Comparison of ENCODE assay signal across 9 cellular contexts in genomic region chr6:41712651-41713103, GRCh38. TPM values are rescaled to one million over a fixed set of nuclear protein-coding genes. Genes with fewer than 3 reads are reported as not detected.
DNase-seq lines count a peak whose midpoint lies in the region; ATAC-seq and TF ChIP-seq lines count a peak whose summit lies in the region.
"Had no signal": no experiment of that assay in that cellular context is flagged by ENCODE, and none has a peak within 500 bp of the region (broad histone marks: within the 10 kb centered on the region; RNA-seq: fewer than 3 reads in every experiment).

No MANE protein-coding gene starts in this region.

- in situ Hi-C loops in T47D (cut with HindIII; ENCODE audit: low pct_unique_long_range_greater_than_20kb, low sequenced_read_pairs), result no loop called here

- H3K9ac ChIP-seq in subcutaneous abdominal adipose tissue (ENCODE audit: low read length in 5 of 5), result peak overlapping the region in 1 of 5 donors; percentile 29

- peaks cover 0 to 6% (median 3%) of the 10 kb centered on the region in 5 donors for H3K36me3 ChIP-seq in subcutaneous abdominal adipose tissue (ENCODE audit: control insufficient read depth in 5 of 5, insufficient read depth in 5 of 5, low read length in 5 of 5)
- no peaks in the 10 kb centered on the region for H3K36me3 ChIP-seq in Peyer's patch

- TF ChIP-seq POLR2A in Peyer's patch (IDR thresholded peaks at IDR 0.05), result no peak

- TF ChIP-seq CTCF in LNCaP clone FGC (IDR thresholded peaks at IDR 0.05; ENCODE audit: control insufficient read depth, extremely low read depth, insufficient read depth) (no peak), Peyer's patch (IDR thresholded peaks at IDR 0.05) (no peak)

- H3K4me1 ChIP-seq in subcutaneous abdominal adipose tissue (ENCODE audit: control insufficient read depth in 5 of 5, insufficient read depth in 5 of 5, low read length in 5 of 5), result peaks cover 4 to 63% (median 60%) of the 10 kb centered on the region in 5 donors
- peaks cover 0 to 29% (median 28%) of the 10 kb centered on the region in 4 donors for H3K4me1 ChIP-seq in Peyer's patch

- H3K27me3 ChIP-seq in subcutaneous abdominal adipose tissue (ENCODE audit: control insufficient read depth in 5 of 5, insufficient read depth in 4 of 5, low read length in 5 of 5) (no peaks in the 10 kb centered on the region), Peyer's patch (no peaks in the 10 kb centered on the region)

- H3K27ac ChIP-seq in subcutaneous abdominal adipose tissue (ENCODE audit: low read depth, low read length), result peak overlapping the region; percentile 30
- peak overlapping the region in 1 of 4 donors; percentile 73 for H3K27ac ChIP-seq in Peyer's patch

- no peak overlapping the region for H3K4me3 ChIP-seq in LNCaP clone FGC (ENCODE audit: low read depth, low read length)
- no peak overlapping the region for H3K4me3 ChIP-seq in subcutaneous abdominal adipose tissue (ENCODE audit: low read depth in 1 of 5, low read length in 5 of 5)
- H3K4me3 ChIP-seq in Peyer's patch, result no peak overlapping the region

- DNase-seq in LNCaP clone FGC (ENCODE audit: low read depth) (peak; percentile 28), T47D (ENCODE audit: low read depth in 1 of 2, low spot score in 1 of 2) (peak; percentile 23 to 58), left lobe of liver (ENCODE audit: low spot score) (peak; percentile 87), NCI-H2171 treated with DMSO at 0.1 percent for 48 hours (lab: John Stamatoyannopoulos, UW) (no peak), Peyer's patch (no peak)

- ATAC-seq in left lobe of liver (peak; percentile 81), HG02571 (IDR thresholded peaks at IDR 0.05; ENCODE audit: unreplicated experiment) (no peak), HG02938 (IDR thresholded peaks at IDR 0.05; ENCODE audit: unreplicated experiment) (no peak)

- H3K9me3 ChIP-seq in subcutaneous abdominal adipose tissue (ENCODE audit: control insufficient read depth in 5 of 5, low read length in 5 of 5) (no peaks in the 10 kb centered on the region), Peyer's patch (no peaks in the 10 kb centered on the region)

RNA-seq across cellular contexts. Expression of gene TFEB, which starts 22.7 kb away (rescaled TPM):
- 8.9 TPM for total RNA-seq in left lobe of liver
- 10 to 100 TPM; 17.6 to 47.9 (median 22.9) TPM for total RNA-seq in Peyer's patch

RNA-seq across cellular contexts. Expression of gene PGC, which starts 34.5 kb away (rescaled TPM):
- total RNA-seq in left lobe of liver (0.63 TPM), Peyer's patch (not detected)
- total RNA-seq: activated naive CD4-positive, alpha-beta T cell treated with anti-CD3 and anti-CD28 coated beads, Interleukin-2, amount 50 U/mL, for 72 hours had no signal

Comparison
In these comparisons a context has a peak if more than half of its experiments do, and no peak if none do; other contexts are left out.
1. DNase-seq: peak in LNCaP clone FGC (single experiment), T47D (2 of 2) and left lobe of liver (single experiment); none in NCI-H2171 treated with DMSO at 0.1 percent for 48 hours (single experiment) and Peyer's patch (0 of 3).